7 cellular contexts compared by ENCODE assay signal in genomic region chr15:30196007-30196375, GRCh38.
A peak's percentile ranks its signal among the peaks of the same experiment; 100 is the strongest.
DNase-seq lines count a peak whose midpoint lies in the region; ATAC-seq and TF ChIP-seq lines count a peak whose summit lies in the region.
"Not testable (repeated sequence)": the region's sequence is repeated elsewhere in the genome, so short reads cannot be mapped to it uniquely, and the experiment has no call there.

No MANE protein-coding gene starts in this region.

- H3K9me3 ChIP-seq in T-helper 17 cell (ENCODE audit: control insufficient read depth, low read length, poor library complexity, severe bottlenecking); hepatocyte (ENCODE audit: low read depth); mucosa of descending colon: not testable (repeated sequence)

- intact Hi-C loops in mucosa of descending colon (cut with DNase I, micrococcal nuclease), result not testable (repeated sequence)

- H4K20me1 ChIP-seq in hepatocyte (ENCODE audit: insufficient read depth, poor library complexity, severe bottlenecking), result not testable (repeated sequence)

- H3K4me1 Mint-ChIP-seq in T-helper 17 cell; activated T-cell treated with anti-CD3 and anti-CD28 coated beads, Interleukin-2, amount 50 U/mL, for 4 hours (ENCODE audit: low read depth); chondrocyte (ENCODE audit: low read depth): not testable (repeated sequence)

- H3K9me3 Mint-ChIP-seq in activated T-cell treated with anti-CD3 and anti-CD28 coated beads, Interleukin-2, amount 50 U/mL, for 4 hours; chondrocyte (ENCODE audit: low read depth): not testable (repeated sequence)

- not testable (repeated sequence) for H3K79me2 ChIP-seq in hepatocyte

- H3K4me3 Mint-ChIP-seq in T-helper 17 cell; activated T-cell treated with anti-CD3 and anti-CD28 coated beads, Interleukin-2, amount 50 U/mL, for 4 hours; chondrocyte (ENCODE audit: unreplicated experiment): not testable (repeated sequence)

- ATAC-seq in T-helper 17 cell (peak; percentile 64), mucosa of descending colon (peak; percentile 60)
- peak; percentile 58 to 65 for ATAC-seq in activated T-cell treated with anti-CD3 and anti-CD28 coated beads, Interleukin-2, amount 50 U/mL, for 4 hours

- H2AFZ ChIP-seq in hepatocyte, result peak overlapping the region; percentile 76

- H3K4me1 ChIP-seq in hepatocyte (ENCODE audit: insufficient read depth); mucosa of descending colon (ENCODE audit: low read depth): not testable (repeated sequence)

- H3K27me3 ChIP-seq in H7 (ENCODE audit: control insufficient read depth, insufficient read depth, low read length); hepatocyte: not testable (repeated sequence)

- not testable (repeated sequence) for H3K27ac ChIP-seq in hepatocyte

- WGBS in hepatocyte (ENCODE audit: low lambda C conversion rate, missing lambda C conversion rate), result 0% methylated on average over 12 of the region's 32 CpGs

- not testable (repeated sequence) for H3K27ac Mint-ChIP-seq in T-helper 17 cell; chondrocyte (ENCODE audit: unreplicated experiment)

- H3K4me3 ChIP-seq in H7 (ENCODE audit: insufficient read depth, low read depth, low read length) (peak overlapping the region; percentile 43), hepatocyte (peak overlapping the region; percentile 39)
- H3K4me3 ChIP-seq in mucosa of descending colon, result not testable (repeated sequence)

- DNase-seq in H7; chondrocyte (ENCODE audit: low spot score): not testable (repeated sequence)
- peak; percentile 10 to 34 (median 23) for DNase-seq in T-helper 17 cell
- peak; percentile 14 for DNase-seq in activated T-cell treated with anti-CD3 and anti-CD28 coated beads, Interleukin-2, amount 50 U/mL, for 4 hours
- peak; percentile 50 for DNase-seq in hepatocyte (ENCODE audit: low spot score)
- peak in 2 of 3 donors; percentile 26 to 56 for DNase-seq in mucosa of descending colon
- DNase-seq in stimulated activated CD4-positive, alpha-beta T cell treated with anti-CD3 and anti-CD28 coated beads, Interleukin-12 subunit alpha, Interleukin-12 subunit beta, amount 100 ng/mL, for 4 hours, result peak; percentile 22

- H3K4me2 ChIP-seq in hepatocyte, result peak overlapping the region; percentile 88

- peak; percentile 52 for TF ChIP-seq CTCF in chondrocyte (IDR thresholded peaks at IDR 0.05)
- not testable (repeated sequence) for TF ChIP-seq CTCF in hepatocyte (IDR thresholded peaks at IDR 0.05; ENCODE audit: poor library complexity); mucosa of descending colon (IDR thresholded peaks at IDR 0.05)

- H3K27me3 Mint-ChIP-seq in T-helper 17 cell; activated T-cell treated with anti-CD3 and anti-CD28 coated beads, Interleukin-2, amount 50 U/mL, for 4 hours (ENCODE audit: low read depth); chondrocyte (ENCODE audit: low read depth): not testable (repeated sequence)

- not testable (repeated sequence) for H3K36me3 ChIP-seq in H7 (replicated peaks; ENCODE audit: control insufficient read depth, insufficient read depth, low read length); hepatocyte (replicated peaks; ENCODE audit: insufficient read depth, low read depth); mucosa of descending colon (ENCODE audit: low read depth)

- not testable (repeated sequence) for H3K9me2 ChIP-seq in hepatocyte (replicated peaks; ENCODE audit: insufficient read depth)

- not testable (repeated sequence) for H3K36me3 Mint-ChIP-seq in T-helper 17 cell (ENCODE audit: low read depth); activated T-cell treated with anti-CD3 and anti-CD28 coated beads, Interleukin-2, amount 50 U/mL, for 4 hours (ENCODE audit: insufficient read depth); chondrocyte (ENCODE audit: low read depth)
